8 cellular contexts compared by ENCODE assay signal in the genomic region with DNA sequence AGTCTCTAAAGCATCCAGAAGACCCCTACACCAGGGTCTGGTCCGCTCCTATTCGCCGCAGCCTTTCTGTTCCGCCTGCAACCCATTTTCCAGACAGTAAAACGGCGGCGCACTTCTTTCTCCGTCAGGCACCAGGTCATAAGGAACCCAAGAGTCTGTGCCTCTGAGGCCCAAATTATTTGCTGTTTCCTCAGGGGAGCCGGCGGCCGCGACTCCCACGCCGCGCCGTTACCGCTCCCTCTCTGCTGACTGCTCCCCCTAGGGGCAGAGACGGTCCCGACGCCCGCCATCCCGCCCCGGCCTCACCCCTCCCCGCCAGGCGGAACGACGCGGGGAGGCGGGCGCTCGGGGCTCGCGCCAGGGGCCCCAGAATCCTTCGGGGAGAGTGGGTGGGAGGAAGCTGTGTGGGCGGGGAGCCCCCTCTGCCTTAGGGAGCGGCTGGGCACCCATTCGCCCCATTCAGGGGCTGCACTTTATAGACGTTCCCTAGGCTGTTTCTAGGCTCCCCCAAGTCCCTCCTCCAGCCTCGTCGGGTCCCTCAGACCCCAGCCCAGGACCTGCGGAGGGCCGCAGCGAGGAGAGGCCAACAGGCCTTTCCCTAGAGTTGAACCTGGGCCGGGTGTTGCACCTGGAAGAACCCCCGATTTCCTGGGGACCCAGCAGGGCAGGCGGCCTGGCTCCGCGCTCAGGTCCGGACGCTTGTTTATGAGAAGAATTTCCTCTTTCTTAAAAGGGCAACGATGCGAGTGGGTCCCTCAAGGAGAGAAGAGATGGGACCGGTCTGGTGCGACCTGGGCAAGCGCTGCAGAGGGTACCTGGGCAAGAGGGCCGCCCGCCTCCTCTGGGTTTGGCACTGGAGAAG. TPM values are rescaled to one million over a fixed set of nuclear protein-coding genes. Genes with fewer than 3 reads are reported as not detected.
DNase-seq lines count a peak whose midpoint lies in the region; ATAC-seq, FAIRE-seq and TF ChIP-seq lines count a peak whose summit lies in the region.

No MANE protein-coding gene starts in this region.

- intact Hi-C loops in left cardiac atrium (cut with DNase I) = loop anchor here (2.0 to 10.0 kb wide), 2 partner anchors 101 to 103 kb away; a partner anchor contains a TSS

- peak; percentile 93 for TF ChIP-seq CTCF in progenitor cell of endocrine pancreas (IDR thresholded peaks at IDR 0.05; ENCODE audit: unreplicated experiment)

- peak; percentile 82 for DNase-seq in GM12892 (ENCODE audit: insufficient read length)
- peak; percentile 85 for DNase-seq in NCI-H1436 treated with DMSO at 0.1 percent for 48 hours (lab: John Stamatoyannopoulos, UW)
- DNase-seq in T follicular helper cell (ENCODE audit: low read depth) = peak; percentile 91
- DNase-seq in amniotic epithelial cell (ENCODE audit: low read depth) = peak; percentile 97
- DNase-seq in left cardiac atrium = peak; percentile 94
- DNase-seq in progenitor cell of endocrine pancreas (ENCODE audit: low spot score, unreplicated experiment) = peak; percentile 92
- DNase-seq in ureter (ENCODE audit: low spot score) = peak; percentile 96

- no peaks in the 10 kb centered on the region for H3K9me3 Mint-ChIP-seq in progenitor cell of endocrine pancreas (ENCODE audit: low read depth)

- ATAC-seq in HG02870 (IDR thresholded peaks at IDR 0.05; ENCODE audit: unreplicated experiment) (peak; percentile 38), left cardiac atrium (peak; percentile 66 to 71)

- peaks cover 14% of the 10 kb centered on the region for H3K4me1 Mint-ChIP-seq in progenitor cell of endocrine pancreas (ENCODE audit: low read depth)

- peak overlapping the region; percentile 92 for H3K4me3 Mint-ChIP-seq in progenitor cell of endocrine pancreas (ENCODE audit: low read depth)

- H3K27ac Mint-ChIP-seq in progenitor cell of endocrine pancreas = peak overlapping the region; percentile 100

- peak; percentile 98 for FAIRE-seq in GM12892 (lab: Jason Lieb, UNC)

- no peaks in the 10 kb centered on the region for H3K27me3 Mint-ChIP-seq in progenitor cell of endocrine pancreas

- TF ChIP-seq POLR2A in GM12892 (IDR thresholded peaks at IDR 0.05; ENCODE audit: low read depth, low read length) = peak; percentile 51; the same call in 1 of the 2 replicates

- no peaks in the 10 kb centered on the region for H3K36me3 Mint-ChIP-seq in progenitor cell of endocrine pancreas (ENCODE audit: insufficient read depth)

RNA-seq across cellular contexts. Expression of a gene that starts 3.6 kb away (rescaled TPM):
- 32.1 TPM for polyA plus RNA-seq in GM12892 (2012; ENCODE audit: missing spikeins)
- total RNA-seq in left cardiac atrium (100 to 1,000 TPM; 101 to 106 TPM), progenitor cell of endocrine pancreas (102 and 108 TPM in 2 replicates), ureter (153 TPM)

RNA-seq across cellular contexts. Expression of a gene that starts 14.0 kb away (rescaled TPM):
- polyA plus RNA-seq in GM12892 (2012; ENCODE audit: missing spikeins) = 0.30 TPM
- total RNA-seq in left cardiac atrium (10 to 100 TPM in 1 of 2 donors, 1 to 10 TPM in 1; 8.5 to 16.1 TPM), progenitor cell of endocrine pancreas (0.33 and 0.34 TPM in 2 replicates), ureter (16.5 TPM)

RNA-seq across cellular contexts. Expression of a gene that starts 22.9 kb away (rescaled TPM):
- polyA plus RNA-seq in GM12892 (2012; ENCODE audit: missing spikeins) = 0.68 TPM
- total RNA-seq in left cardiac atrium = not detected
- 281 and 305 TPM in 2 replicates for total RNA-seq in progenitor cell of endocrine pancreas
- total RNA-seq in ureter = not detected

RNA-seq across cellular contexts. Expression of a gene that starts 39.4 kb away (rescaled TPM):
- not detected for polyA plus RNA-seq in GM12892 (2012; ENCODE audit: missing spikeins)
- total RNA-seq in left cardiac atrium = not detected
- total RNA-seq in progenitor cell of endocrine pancreas = 3.3 and 3.8 TPM in 2 replicates
- total RNA-seq in ureter = not detected

Comparison
In these comparisons a context has a peak if more than half of its experiments do, and no peak if none do; other contexts are left out.
1. Peak in every context shown above with its lines: DNase-seq and ATAC-seq.
2. RNA of a gene that starts 22.9 kb away (total RNA-seq): 281 to 305 TPM in progenitor cell of endocrine pancreas; not detected in left cardiac atrium and not detected in ureter (single experiment); every median in the first group is over 100 times any median in the second.